Comparison of ENCODE assay signal across 1 cellular context in genomic region chr1:9859252-9860014, GRCh38.
TF ChIP-seq lines count a peak whose summit lies in the region.

No MANE protein-coding gene starts in this region.

TF ChIP-seq in GM23338, 12 proteins besides CTCF, POLR2A, EP300 and RAD21 (continued from another document):
- TF ChIP-seq ETS1 (IDR thresholded peaks at IDR 0.05) (no peak), CREB1 (CRISPR knock-in tag; IDR thresholded peaks at IDR 0.05; ENCODE audit: low read depth) (no peak), ZNF331 (CRISPR knock-in tag; IDR thresholded peaks at IDR 0.05; ENCODE audit: low read depth) (no peak), EZH2 (IDR thresholded peaks at IDR 0.05; ENCODE audit: low read depth, unreplicated experiment) (no peak), ZNF462 (CRISPR knock-in tag; IDR thresholded peaks at IDR 0.05) (no peak), STAT1 (IDR thresholded peaks at IDR 0.05; ENCODE audit: unreplicated experiment) (no peak), NANOG (IDR thresholded peaks at IDR 0.05; ENCODE audit: borderline replicate concordance) (no peak), EZH2phosphoT487 (IDR thresholded peaks at IDR 0.05; ENCODE audit: unreplicated experiment) (no peak)
